Comparison of ENCODE assay signal across 26 cellular contexts in genomic region chr6:129872591-129872990, GRCh38. TPM values are rescaled to one million over a fixed set of nuclear protein-coding genes. Genes with fewer than 3 reads are reported as not detected.
"Had no signal": no experiment of that assay in that cellular context is flagged by ENCODE, and none has a peak within 500 bp of the region (broad histone marks: within the 10 kb centered on the region; RNA-seq: fewer than 3 reads in every experiment).

No MANE protein-coding gene starts in this region.

- ATAC-seq: activated CD8-positive, alpha-beta T cell treated with anti-CD3 and anti-CD28 coated beads for 36 hours; activated T-cell treated with anti-CD3 and anti-CD28 coated beads, Interleukin-2, amount 50 U/mL, for 72 hours; activated T-helper 17 cell treated with anti-CD3 and anti-CD28 coated beads, Interleukin-2, amount 50 U/mL, for 72 hours had no signal

- DNase-seq: activated CD4-positive, alpha-beta T cell treated with anti-CD3 and anti-CD28 coated beads, Interleukin-2, amount 10 ng/mL, durations not matched to agents 24 days and 14 days; activated CD4-positive, alpha-beta T cell treated with anti-CD3 and anti-CD28 coated beads, Interleukin-2, amount 50 U/mL, for 4 hours; activated CD8-positive, alpha-beta T cell treated with anti-CD3 and anti-CD28 coated beads for 36 hours; activated gamma-delta T cell; activated naive CD4-positive, alpha-beta T cell treated with Interleukin-2 at 50 U/mL for 16 hours; activated T-cell treated with anti-CD3 and anti-CD28 coated beads, Interleukin-2, amount 50 U/mL, for 1 hour; activated T-cell treated with anti-CD3 and anti-CD28 coated beads, Interleukin-2, amount 50 U/mL, for 72 hours; adrenal gland; central memory CD4-positive, alpha-beta T cell; Karpas-422; NCI-H1105; NCI-H1417 treated with DMSO at 0.1 percent for 48 hours; NCI-H1930; NCI-H2081 treated with DMSO at 0.1 percent for 48 hours; NCI-H345; NCI-H524 treated with DMSO at 0.1 percent for 48 hours; PC-9; SHP77; SJCRH30 had no signal

- FAIRE-seq: TTC549 had no signal

- H3K4me3 ChIP-seq: adrenal gland, PC-9, SJCRH30, SK-N-MC had no signal

RNA-seq across cellular contexts. Expression of gene TMEM244, which starts 11.5 kb away (rescaled TPM):
- total RNA-seq: activated CD4-positive, alpha-beta T cell treated with anti-CD3 and anti-CD28 coated beads, Interleukin-2, amount 10 ng/mL, durations not matched to agents 24 days and 14 days; activated T-cell treated with anti-CD3 and anti-CD28 coated beads, Interleukin-2, amount 50 U/mL, for 72 hours; activated T-helper 17 cell treated with anti-CD3 and anti-CD28 coated beads, Interleukin-2, amount 50 U/mL, for 72 hours; adrenal gland; cerebellum; MCF 10A; NCI-H460; OCI-LY7; PC-9; SJCRH30 had no signal
